Comparison of ENCODE assay signal across 2 cellular contexts in the genomic region with DNA sequence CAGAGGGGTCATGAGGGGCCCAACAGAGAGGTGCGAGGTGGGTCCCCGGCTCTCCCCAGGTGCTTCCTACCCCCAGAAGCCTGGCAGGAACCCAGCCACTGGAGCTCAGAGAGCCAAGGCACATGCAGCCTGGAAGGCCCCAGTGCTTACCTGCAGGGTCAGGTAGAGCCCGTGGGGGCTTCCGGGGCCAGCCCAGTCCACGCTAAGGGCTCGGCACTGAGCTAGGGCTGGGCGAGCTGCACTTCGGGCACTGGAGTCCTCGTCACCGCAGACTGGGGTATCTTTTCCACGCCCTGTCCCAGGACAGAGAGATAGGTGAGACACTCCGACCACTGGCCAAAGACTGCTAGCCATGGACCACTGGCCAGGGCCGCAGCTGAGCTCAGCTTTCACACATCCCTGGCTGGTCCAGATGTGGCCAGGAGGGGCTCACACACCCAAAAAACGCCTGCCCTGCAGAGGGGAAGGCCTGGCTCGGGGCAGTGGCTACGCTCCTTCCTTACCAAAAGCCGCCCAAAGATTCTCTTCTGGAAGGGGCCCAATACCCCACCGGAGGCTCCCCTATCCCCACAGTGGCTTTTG.
A peak's percentile ranks its signal among the peaks of the same experiment; 100 is the strongest.
TF ChIP-seq lines count a peak whose summit lies in the region.

No MANE protein-coding gene starts in this region.

TF ChIP-seq in HepG2, 621 proteins besides CTCF, POLR2A, EP300 and RAD21 (continues in another document):
- 0 out of 2 replicates have a peak, but pooled peaks have one; percentile 26 for TF ChIP-seq NR2C2 (CRISPR knock-in tag; IDR thresholded peaks at IDR 0.05; ENCODE audit: borderline replicate concordance)
- TF ChIP-seq ZBTB7B (CRISPR knock-in tag; IDR thresholded peaks at IDR 0.05): 0 out of 2 replicates have a peak, but pooled peaks have one; percentile 5
- peak; percentile 44; the same call in 1 of the 2 replicates for TF ChIP-seq AKAP8 (CRISPR knock-in tag; IDR thresholded peaks at IDR 0.05)
- TF ChIP-seq, protein P1, sequence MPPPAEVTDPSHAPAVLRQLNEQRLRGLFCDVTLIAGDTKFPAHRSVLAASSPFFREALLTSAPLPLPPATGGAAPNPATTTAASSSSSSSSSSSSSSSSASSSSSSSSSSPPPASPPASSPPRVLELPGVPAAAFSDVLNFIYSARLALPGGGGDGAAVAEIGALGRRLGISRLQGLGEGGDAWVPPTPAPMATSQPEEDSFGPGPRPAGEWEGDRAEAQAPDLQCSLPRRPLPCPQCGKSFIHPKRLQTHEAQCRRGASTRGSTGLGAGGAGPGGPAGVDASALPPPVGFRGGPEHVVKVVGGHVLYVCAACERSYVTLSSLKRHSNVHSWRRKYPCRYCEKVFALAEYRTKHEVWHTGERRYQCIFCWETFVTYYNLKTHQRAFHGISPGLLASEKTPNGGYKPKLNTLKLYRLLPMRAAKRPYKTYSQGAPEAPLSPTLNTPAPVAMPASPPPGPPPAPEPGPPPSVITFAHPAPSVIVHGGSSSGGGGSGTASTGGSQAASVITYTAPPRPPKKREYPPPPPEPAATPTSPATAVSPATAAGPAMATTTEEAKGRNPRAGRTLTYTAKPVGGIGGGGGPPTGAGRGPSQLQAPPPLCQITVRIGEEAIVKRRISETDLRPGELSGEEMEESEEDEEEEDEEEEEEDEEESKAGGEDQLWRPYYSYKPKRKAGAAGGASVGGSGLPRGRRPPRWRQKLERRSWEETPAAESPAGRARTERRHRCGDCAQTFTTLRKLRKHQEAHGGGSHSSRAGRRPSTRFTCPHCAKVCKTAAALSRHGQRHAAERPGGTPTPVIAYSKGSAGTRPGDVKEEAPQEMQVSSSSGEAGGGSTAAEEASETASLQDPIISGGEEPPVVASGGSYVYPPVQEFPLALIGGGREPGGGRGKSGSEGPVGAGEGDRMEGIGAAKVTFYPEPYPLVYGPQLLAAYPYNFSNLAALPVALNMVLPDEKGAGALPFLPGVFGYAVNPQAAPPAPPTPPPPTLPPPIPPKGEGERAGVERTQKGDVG (CRISPR knock-in tag; IDR thresholded peaks at IDR 0.05; ENCODE audit: borderline replicate concordance): peak; percentile 12; the same call in 1 of the 2 replicates
- no peak for TF ChIP-seq ZNF264 (CRISPR knock-in tag; IDR thresholded peaks at IDR 0.05)
- TF ChIP-seq ZNF878 (CRISPR knock-in tag; IDR thresholded peaks at IDR 0.05): no peak
- TF ChIP-seq ZNF572 (CRISPR knock-in tag; IDR thresholded peaks at IDR 0.05): no peak
- TF ChIP-seq, protein P2, sequence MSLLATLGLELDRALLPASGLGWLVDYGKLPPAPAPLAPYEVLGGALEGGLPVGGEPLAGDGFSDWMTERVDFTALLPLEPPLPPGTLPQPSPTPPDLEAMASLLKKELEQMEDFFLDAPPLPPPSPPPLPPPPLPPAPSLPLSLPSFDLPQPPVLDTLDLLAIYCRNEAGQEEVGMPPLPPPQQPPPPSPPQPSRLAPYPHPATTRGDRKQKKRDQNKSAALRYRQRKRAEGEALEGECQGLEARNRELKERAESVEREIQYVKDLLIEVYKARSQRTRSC (CRISPR knock-in tag; IDR thresholded peaks at IDR 0.05; ENCODE audit: low read depth): no peak
- 0 out of 2 replicates have a peak, but pooled peaks have one; percentile 3 for TF ChIP-seq NFKB2 (CRISPR knock-in tag; IDR thresholded peaks at IDR 0.05; ENCODE audit: borderline replicate concordance)
- TF ChIP-seq ZNF292 (CRISPR knock-in tag; IDR thresholded peaks at IDR 0.05; ENCODE audit: borderline replicate concordance, low read depth): 0 out of 2 replicates have a peak, but pooled peaks have one; percentile 3
- no peak for TF ChIP-seq ZBTB21 (CRISPR knock-in tag; IDR thresholded peaks at IDR 0.05)
- TF ChIP-seq ZNF432 (CRISPR knock-in tag; IDR thresholded peaks at IDR 0.05; ENCODE audit: borderline replicate concordance): no peak
- TF ChIP-seq ZNF83 (CRISPR knock-in tag; IDR thresholded peaks at IDR 0.05; ENCODE audit: borderline replicate concordance): no peak
- TF ChIP-seq, protein P3, sequence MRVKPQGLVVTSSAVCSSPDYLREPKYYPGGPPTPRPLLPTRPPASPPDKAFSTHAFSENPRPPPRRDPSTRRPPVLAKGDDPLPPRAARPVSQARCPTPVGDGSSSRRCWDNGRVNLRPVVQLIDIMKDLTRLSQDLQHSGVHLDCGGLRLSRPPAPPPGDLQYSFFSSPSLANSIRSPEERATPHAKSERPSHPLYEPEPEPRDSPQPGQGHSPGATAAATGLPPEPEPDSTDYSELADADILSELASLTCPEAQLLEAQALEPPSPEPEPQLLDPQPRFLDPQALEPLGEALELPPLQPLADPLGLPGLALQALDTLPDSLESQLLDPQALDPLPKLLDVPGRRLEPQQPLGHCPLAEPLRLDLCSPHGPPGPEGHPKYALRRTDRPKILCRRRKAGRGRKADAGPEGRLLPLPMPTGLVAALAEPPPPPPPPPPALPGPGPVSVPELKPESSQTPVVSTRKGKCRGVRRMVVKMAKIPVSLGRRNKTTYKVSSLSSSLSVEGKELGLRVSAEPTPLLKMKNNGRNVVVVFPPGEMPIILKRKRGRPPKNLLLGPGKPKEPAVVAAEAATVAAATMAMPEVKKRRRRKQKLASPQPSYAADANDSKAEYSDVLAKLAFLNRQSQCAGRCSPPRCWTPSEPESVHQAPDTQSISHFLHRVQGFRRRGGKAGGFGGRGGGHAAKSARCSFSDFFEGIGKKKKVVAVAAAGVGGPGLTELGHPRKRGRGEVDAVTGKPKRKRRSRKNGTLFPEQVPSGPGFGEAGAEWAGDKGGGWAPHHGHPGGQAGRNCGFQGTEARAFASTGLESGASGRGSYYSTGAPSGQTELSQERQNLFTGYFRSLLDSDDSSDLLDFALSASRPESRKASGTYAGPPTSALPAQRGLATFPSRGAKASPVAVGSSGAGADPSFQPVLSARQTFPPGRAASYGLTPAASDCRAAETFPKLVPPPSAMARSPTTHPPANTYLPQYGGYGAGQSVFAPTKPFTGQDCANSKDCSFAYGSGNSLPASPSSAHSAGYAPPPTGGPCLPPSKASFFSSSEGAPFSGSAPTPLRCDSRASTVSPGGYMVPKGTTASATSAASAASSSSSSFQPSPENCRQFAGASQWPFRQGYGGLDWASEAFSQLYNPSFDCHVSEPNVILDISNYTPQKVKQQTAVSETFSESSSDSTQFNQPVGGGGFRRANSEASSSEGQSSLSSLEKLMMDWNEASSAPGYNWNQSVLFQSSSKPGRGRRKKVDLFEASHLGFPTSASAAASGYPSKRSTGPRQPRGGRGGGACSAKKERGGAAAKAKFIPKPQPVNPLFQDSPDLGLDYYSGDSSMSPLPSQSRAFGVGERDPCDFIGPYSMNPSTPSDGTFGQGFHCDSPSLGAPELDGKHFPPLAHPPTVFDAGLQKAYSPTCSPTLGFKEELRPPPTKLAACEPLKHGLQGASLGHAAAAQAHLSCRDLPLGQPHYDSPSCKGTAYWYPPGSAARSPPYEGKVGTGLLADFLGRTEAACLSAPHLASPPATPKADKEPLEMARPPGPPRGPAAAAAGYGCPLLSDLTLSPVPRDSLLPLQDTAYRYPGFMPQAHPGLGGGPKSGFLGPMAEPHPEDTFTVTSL (CRISPR knock-in tag; IDR thresholded peaks at IDR 0.05; ENCODE audit: borderline replicate concordance): no peak
- 0 out of 2 replicates have a peak, but pooled peaks have one; percentile 1 for TF ChIP-seq ZNF768 (CRISPR knock-in tag; IDR thresholded peaks at IDR 0.05)
- no peak for TF ChIP-seq ZFP36 (IDR thresholded peaks at IDR 0.05; ENCODE audit: borderline replicate concordance, low read depth, low read length, partially characterized antibody)
- TF ChIP-seq EEA1 (CRISPR knock-in tag; IDR thresholded peaks at IDR 0.05; ENCODE audit: borderline replicate concordance): 0 out of 2 replicates have a peak, but pooled peaks have one; percentile 43

TF ChIP-seq in WTC11, 78 proteins besides CTCF, POLR2A, EP300 and RAD21:
- no peak for TF ChIP-seq NFYB (CRISPR knock-in tag; conservative IDR thresholded peaks at IDR 0.05; ENCODE audit: low read depth)
- TF ChIP-seq, protein P4, sequence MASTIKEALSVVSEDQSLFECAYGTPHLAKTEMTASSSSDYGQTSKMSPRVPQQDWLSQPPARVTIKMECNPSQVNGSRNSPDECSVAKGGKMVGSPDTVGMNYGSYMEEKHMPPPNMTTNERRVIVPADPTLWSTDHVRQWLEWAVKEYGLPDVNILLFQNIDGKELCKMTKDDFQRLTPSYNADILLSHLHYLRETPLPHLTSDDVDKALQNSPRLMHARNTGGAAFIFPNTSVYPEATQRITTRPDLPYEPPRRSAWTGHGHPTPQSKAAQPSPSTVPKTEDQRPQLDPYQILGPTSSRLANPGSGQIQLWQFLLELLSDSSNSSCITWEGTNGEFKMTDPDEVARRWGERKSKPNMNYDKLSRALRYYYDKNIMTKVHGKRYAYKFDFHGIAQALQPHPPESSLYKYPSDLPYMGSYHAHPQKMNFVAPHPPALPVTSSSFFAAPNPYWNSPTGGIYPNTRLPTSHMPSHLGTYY (CRISPR knock-in tag; IDR thresholded peaks at IDR 0.05): no peak
